In the genomic region with DNA sequence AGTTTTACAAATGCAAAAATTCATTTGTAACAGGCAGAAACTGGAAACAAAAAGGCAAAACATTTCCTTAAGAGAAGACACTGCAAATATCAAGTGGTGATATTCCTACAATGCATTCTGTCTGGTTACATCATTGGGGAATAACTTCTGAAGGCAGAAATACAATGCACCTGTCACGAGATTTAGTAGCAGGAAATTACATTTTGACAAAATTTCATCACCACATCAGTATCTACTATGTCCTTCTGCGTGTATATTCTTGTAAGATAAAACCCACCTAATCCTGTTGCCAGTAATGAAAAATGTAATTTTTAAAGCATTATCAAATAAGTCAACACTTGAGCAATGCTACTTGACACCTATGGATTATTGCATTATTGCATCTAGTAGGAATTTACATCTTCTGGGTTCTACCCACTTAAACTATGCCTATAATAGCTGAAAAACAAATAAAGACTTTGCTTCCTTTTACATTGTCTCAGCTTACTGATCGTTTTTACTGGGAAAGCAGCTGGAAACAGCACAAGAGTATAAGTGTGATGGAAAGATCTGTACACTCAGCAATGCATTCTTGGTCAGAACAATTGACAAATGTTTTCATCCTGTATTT, we compare ENCODE assay signal across 21 cellular contexts. TPM values are rescaled to one million over a fixed set of nuclear protein-coding genes. Genes with fewer than 3 reads are reported as not detected.
DNase-seq lines count a peak whose midpoint lies in the region; ATAC-seq and TF ChIP-seq lines count a peak whose summit lies in the region.
"Had no signal": no experiment of that assay in that cellular context is flagged by ENCODE, and none has a peak within 500 bp of the region (broad histone marks: within the 10 kb centered on the region; RNA-seq: fewer than 3 reads in every experiment).

No MANE protein-coding gene starts in this region.

- H3K4me2 ChIP-seq in PC-9: no peak overlapping the region; the same call in 1 of the 2 replicates
- H3K4me2 ChIP-seq in hepatocyte: peak overlapping the region; percentile 1
- H3K4me2 ChIP-seq: SK-N-SH had no signal

- H3K4me3 ChIP-seq in PC-9: no peak overlapping the region
- H3K4me3 ChIP-seq in hepatocyte: no peak overlapping the region
- no peak overlapping the region for H3K4me3 ChIP-seq in prostate gland
- H3K4me3 ChIP-seq: suprapubic skin had no signal

- CTCF ChIA-PET in PC-9 (lab: Charles Lee): no interaction called here

- TF ChIP-seq POLR2A in prostate gland (IDR thresholded peaks at IDR 0.05): no peak

- H3K9me2 ChIP-seq in PC-9 (ENCODE audit: insufficient read depth) (no peaks in the 10 kb centered on the region), hepatocyte (replicated peaks; ENCODE audit: insufficient read depth) (no peaks in the 10 kb centered on the region)
- H3K9me2 ChIP-seq: SK-N-SH had no signal

- POLR2A ChIA-PET in PC-9 (lab: Charles Lee; ENCODE audit: unreplicated experiment): no interaction called here

- no peak for ATAC-seq in SK-N-SH treated with all-trans-retinoic acid at 6 μM for 48 hours

- peaks cover 62% of the 10 kb centered on the region for H3K79me2 ChIP-seq in PC-9 (ENCODE audit: low read depth)
- peaks cover 66% of the 10 kb centered on the region for H3K79me2 ChIP-seq in hepatocyte

- H3K9me3 ChIP-seq in PC-9 (ENCODE audit: insufficient read depth, low read depth) (no peaks in the 10 kb centered on the region), hepatocyte (ENCODE audit: low read depth) (no peaks in the 10 kb centered on the region), prostate gland (no peaks in the 10 kb centered on the region)
- H3K9me3 ChIP-seq: SK-N-SH, suprapubic skin had no signal

- intact Hi-C loops in PC-9 (cut with micrococcal nuclease; ENCODE audit: unreplicated experiment) (no loop called here), prostate gland (cut with DNase I) (no loop called here)

- H4K20me1 ChIP-seq in PC-9 (ENCODE audit: insufficient read depth) (no peaks in the 10 kb centered on the region; the same call in none of the 2 replicates), hepatocyte (ENCODE audit: insufficient read depth, poor library complexity, severe bottlenecking) (no peaks in the 10 kb centered on the region)

- H3K36me3 ChIP-seq in PC-9 (ENCODE audit: low read depth) (peaks cover 14% of the 10 kb centered on the region), hepatocyte (replicated peaks; ENCODE audit: insufficient read depth, low read depth) (no peaks in the 10 kb centered on the region), prostate gland (no peaks in the 10 kb centered on the region)
- H3K36me3 ChIP-seq: brain microvascular endothelial cell, suprapubic skin had no signal

- no peak for TF ChIP-seq CTCF in PC-9 (conservative IDR thresholded peaks at IDR 0.05)
- TF ChIP-seq CTCF in hepatocyte (IDR thresholded peaks at IDR 0.05; ENCODE audit: poor library complexity): no peak
- TF ChIP-seq CTCF in prostate gland (IDR thresholded peaks at IDR 0.05): no peak

- 30% methylated on average over 3 of the region's 3 CpGs for WGBS in hepatocyte (ENCODE audit: low lambda C conversion rate, missing lambda C conversion rate)
- 28% methylated on average over 3 of the region's 3 CpGs for WGBS in prostate gland

- H2AFZ ChIP-seq in PC-9 (no peak overlapping the region), hepatocyte (no peak overlapping the region)

- H3K4me1 ChIP-seq in PC-9 (replicated peaks; ENCODE audit: insufficient read depth): peaks cover 16% of the 10 kb centered on the region; the same call in 1 of the 2 replicates
- H3K4me1 ChIP-seq in hepatocyte (ENCODE audit: insufficient read depth): peaks cover 37% of the 10 kb centered on the region
- H3K4me1 ChIP-seq in prostate gland (replicated peaks): peaks cover 12% of the 10 kb centered on the region

- H3K27me3 ChIP-seq in PC-9 (ENCODE audit: insufficient read depth, low read depth) (no peaks in the 10 kb centered on the region), hepatocyte (no peaks in the 10 kb centered on the region), prostate gland (replicated peaks; ENCODE audit: insufficient read depth) (no peaks in the 10 kb centered on the region)
- H3K27me3 ChIP-seq: brain microvascular endothelial cell, suprapubic skin had no signal

- BruUV-seq in PC-9 (replicated peaks; lab: Mats Ljungman, UMichigan): no TSS peak

- peak overlapping the region; percentile 50 for H3K27ac ChIP-seq in PC-9
- peak overlapping the region; percentile 81 for H3K27ac ChIP-seq in hepatocyte
- H3K27ac ChIP-seq in prostate gland: peak overlapping the region; percentile 72 to 83
- H3K27ac ChIP-seq: brain microvascular endothelial cell, suprapubic skin had no signal

- DNase-seq in DMS53 (lab: John Stamatoyannopoulos, UW) (peak; percentile 66), PC-9 (peak in 1 of 2 experiments; percentile 72), hepatocyte (ENCODE audit: low spot score) (no peak), prostate gland (ENCODE audit: low spot score) (no peak), NCI-H2171 (lab: John Stamatoyannopoulos, UW) (no peak), COLO829 (ENCODE audit: low spot score) (no peak)
- DNase-seq in stimulated activated CD4-positive, alpha-beta T cell treated with anti-CD3 and anti-CD28 coated beads, Interleukin-4, amount 100 ng/mL, for 24 hours: no peak
- DNase-seq: activated CD4-positive, alpha-beta T cell treated with anti-CD3 and anti-CD28 coated beads, Interleukin-2, amount 50 U/mL, for 4 hours; activated effector memory CD4-positive, alpha-beta T cell treated with Interleukin-2 at 50 U/mL for 16 hours; brain microvascular endothelial cell; CD4-positive, CD25-positive, alpha-beta regulatory T cell; dermis blood vessel endothelial cell; foreskin melanocyte; H9; NCI-H1048; NCI-H187 treated with DMSO at 0.1 percent for 48 hours; NK-92 treated with Interleukin-12 subunit alpha and Interleukin-12 subunit beta, amount 100 ng/mL, for 24 hours; right cardiac atrium; SK-N-SH had no signal

- peaks cover 10% of the 10 kb centered on the region for H3F3A ChIP-seq in PC-9 (ENCODE audit: insufficient read depth, low read depth)

TF ChIP-seq in SK-N-SH treated with all-trans-retinoic acid at 6 μM for 48 hours, 23 proteins besides CTCF, POLR2A, EP300 and RAD21:
- TF ChIP-seq ISL1 (CRISPR knock-in tag; IDR thresholded peaks at IDR 0.05) (no peak), TCF4 (CRISPR knock-in tag; IDR thresholded peaks at IDR 0.05; ENCODE audit: borderline replicate concordance) (no peak), GLIS3 (CRISPR knock-in tag; IDR thresholded peaks at IDR 0.05) (no peak)
- TF ChIP-seq, protein P1, sequence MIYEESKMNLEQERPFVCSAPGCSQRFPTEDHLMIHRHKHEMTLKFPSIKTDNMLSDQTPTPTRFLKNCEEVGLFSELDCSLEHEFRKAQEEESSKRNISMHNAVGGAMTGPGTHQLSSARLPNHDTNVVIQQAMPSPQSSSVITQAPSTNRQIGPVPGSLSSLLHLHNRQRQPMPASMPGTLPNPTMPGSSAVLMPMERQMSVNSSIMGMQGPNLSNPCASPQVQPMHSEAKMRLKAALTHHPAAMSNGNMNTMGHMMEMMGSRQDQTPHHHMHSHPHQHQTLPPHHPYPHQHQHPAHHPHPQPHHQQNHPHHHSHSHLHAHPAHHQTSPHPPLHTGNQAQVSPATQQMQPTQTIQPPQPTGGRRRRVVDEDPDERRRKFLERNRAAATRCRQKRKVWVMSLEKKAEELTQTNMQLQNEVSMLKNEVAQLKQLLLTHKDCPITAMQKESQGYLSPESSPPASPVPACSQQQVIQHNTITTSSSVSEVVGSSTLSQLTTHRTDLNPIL (CRISPR knock-in tag; IDR thresholded peaks at IDR 0.05; ENCODE audit: low read depth): no peak
- TF ChIP-seq, protein P2, sequence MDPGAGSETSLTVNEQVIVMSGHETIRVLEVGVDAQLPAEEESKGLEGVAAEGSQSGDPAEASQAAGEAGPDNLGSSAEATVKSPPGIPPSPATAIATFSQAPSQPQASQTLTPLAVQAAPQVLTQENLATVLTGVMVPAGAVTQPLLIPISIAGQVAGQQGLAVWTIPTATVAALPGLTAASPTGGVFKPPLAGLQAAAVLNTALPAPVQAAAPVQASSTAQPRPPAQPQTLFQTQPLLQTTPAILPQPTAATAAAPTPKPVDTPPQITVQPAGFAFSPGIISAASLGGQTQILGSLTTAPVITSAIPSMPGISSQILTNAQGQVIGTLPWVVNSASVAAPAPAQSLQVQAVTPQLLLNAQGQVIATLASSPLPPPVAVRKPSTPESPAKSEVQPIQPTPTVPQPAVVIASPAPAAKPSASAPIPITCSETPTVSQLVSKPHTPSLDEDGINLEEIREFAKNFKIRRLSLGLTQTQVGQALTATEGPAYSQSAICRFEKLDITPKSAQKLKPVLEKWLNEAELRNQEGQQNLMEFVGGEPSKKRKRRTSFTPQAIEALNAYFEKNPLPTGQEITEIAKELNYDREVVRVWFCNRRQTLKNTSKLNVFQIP (CRISPR knock-in tag; IDR thresholded peaks at IDR 0.05; ENCODE audit: borderline replicate concordance, low read depth): no peak
- TF ChIP-seq, protein P3, sequence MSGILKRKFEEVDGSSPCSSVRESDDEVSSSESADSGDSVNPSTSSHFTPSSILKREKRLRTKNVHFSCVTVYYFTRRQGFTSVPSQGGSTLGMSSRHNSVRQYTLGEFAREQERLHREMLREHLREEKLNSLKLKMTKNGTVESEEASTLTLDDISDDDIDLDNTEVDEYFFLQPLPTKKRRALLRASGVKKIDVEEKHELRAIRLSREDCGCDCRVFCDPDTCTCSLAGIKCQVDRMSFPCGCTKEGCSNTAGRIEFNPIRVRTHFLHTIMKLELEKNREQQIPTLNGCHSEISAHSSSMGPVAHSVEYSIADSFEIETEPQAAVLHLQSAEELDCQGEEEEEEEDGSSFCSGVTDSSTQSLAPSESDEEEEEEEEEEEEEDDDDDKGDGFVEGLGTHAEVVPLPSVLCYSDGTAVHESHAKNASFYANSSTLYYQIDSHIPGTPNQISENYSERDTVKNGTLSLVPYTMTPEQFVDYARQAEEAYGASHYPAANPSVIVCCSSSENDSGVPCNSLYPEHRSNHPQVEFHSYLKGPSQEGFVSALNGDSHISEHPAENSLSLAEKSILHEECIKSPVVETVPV (CRISPR knock-in tag; IDR thresholded peaks at IDR 0.05): no peak

RNA-seq across cellular contexts. Expression of a gene that starts 59.5 kb away (rescaled TPM):
- total RNA-seq in PC-9 (2021) (26.2 and 28.6 TPM in 2 replicates), hepatocyte (20.1 and 25.6 TPM in 2 replicates), prostate gland (10 to 100 TPM; 37.6 to 40.6 TPM)
- 10.9 and 12.5 TPM in 2 replicates for polyA plus RNA-seq in hepatocyte
